In the genomic region with DNA sequence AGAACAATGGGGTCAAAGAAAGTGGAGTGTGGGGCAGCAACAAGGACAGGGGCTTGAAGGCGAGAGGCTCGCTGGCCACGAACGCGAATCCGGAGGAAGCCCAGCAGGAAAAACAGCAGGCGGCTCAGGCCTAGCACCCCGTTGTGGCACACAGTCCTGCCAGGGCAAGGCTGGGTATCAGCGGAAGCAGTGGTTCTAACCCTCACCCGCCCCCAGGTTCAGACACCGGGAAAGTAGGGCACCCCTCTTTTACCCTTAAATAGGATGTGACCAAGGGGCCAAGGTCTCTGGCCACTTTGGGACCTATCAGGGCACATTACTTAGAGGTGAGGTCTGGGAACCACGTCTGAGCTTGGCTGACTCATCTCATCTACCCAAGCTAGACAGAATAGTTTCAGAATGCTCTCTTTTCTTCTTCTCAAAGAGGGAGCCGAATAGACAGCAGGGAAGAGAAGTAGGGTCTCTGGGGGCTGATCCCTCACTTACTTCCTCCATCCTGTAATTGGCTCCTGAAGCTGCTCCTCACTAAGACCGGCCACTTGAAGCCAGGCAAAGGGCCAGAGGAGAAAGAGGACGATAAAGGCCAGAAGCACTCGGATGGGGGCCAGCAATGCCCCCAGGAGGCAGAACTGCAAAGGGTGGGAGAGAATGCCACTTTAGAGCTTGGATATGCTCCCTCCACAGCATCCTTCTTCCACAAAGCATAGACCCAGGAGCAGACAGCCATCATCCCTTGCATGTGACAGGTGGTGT, we compare ENCODE assay signal across 10 cellular contexts. TPM values are rescaled to one million over a fixed set of nuclear protein-coding genes. Genes with fewer than 3 reads are reported as not detected.
DNase-seq lines count a peak whose midpoint lies in the region; ATAC-seq and TF ChIP-seq lines count a peak whose summit lies in the region.
"Had no signal": no experiment of that assay in that cellular context is flagged by ENCODE, and none has a peak within 500 bp of the region (broad histone marks: within the 10 kb centered on the region; RNA-seq: fewer than 3 reads in every experiment).

No MANE protein-coding gene starts in this region.

- H3K27me3 ChIP-seq in CD8-positive, alpha-beta memory T cell (ENCODE audit: insufficient read depth, low read length, poor library complexity, severe bottlenecking) = no peaks in the 10 kb centered on the region
- H3K27me3 ChIP-seq in KMS-11 (ENCODE audit: insufficient read depth, low read depth) = no peaks in the 10 kb centered on the region
- H3K27me3 ChIP-seq in brain microvascular endothelial cell (replicated peaks) = no peaks in the 10 kb centered on the region
- H3K27me3 ChIP-seq in mucosa of stomach (ENCODE audit: control insufficient read depth, insufficient read depth, low read length) = no peaks in the 10 kb centered on the region

- H3K36me3 Mint-ChIP-seq in CD8-positive, alpha-beta memory T cell = peaks cover 4 to 47% (median 6%) of the 10 kb centered on the region in 3 donors

- peaks cover 11% of the 10 kb centered on the region for H3K36me3 ChIP-seq in CD8-positive, alpha-beta memory T cell (ENCODE audit: insufficient read depth, low read length)
- H3K36me3 ChIP-seq in KMS-11 (ENCODE audit: insufficient read depth) = no peaks in the 10 kb centered on the region
- peaks cover 32% of the 10 kb centered on the region for H3K36me3 ChIP-seq in brain microvascular endothelial cell (replicated peaks)
- H3K36me3 ChIP-seq in mucosa of stomach (ENCODE audit: control insufficient read depth, insufficient read depth, low read length) = peaks cover 15% of the 10 kb centered on the region

- H3K9me3 Mint-ChIP-seq in CD8-positive, alpha-beta memory T cell = no peaks in the 10 kb centered on the region

- peak overlapping the region; percentile 90 to 98 (median 95) for H3K4me3 Mint-ChIP-seq in CD8-positive, alpha-beta memory T cell

- H3K9me3 ChIP-seq in CD8-positive, alpha-beta memory T cell (ENCODE audit: low read length) = no peaks in the 10 kb centered on the region
- H3K9me3 ChIP-seq in mucosa of stomach (ENCODE audit: control insufficient read depth, low read length) = no peaks in the 10 kb centered on the region
- H3K9me3 ChIP-seq: thoracic aorta had no signal

- no peaks in the 10 kb centered on the region for H4K20me1 ChIP-seq in KMS-11 (ENCODE audit: insufficient read depth)

- H3K27ac ChIP-seq in CD8-positive, alpha-beta memory T cell (ENCODE audit: low read depth, low read length) = peak overlapping the region; percentile 52
- 0 out of 2 replicates have a peak overlapping the region, but pooled peaks have one; percentile 44 for H3K27ac ChIP-seq in KMS-11
- H3K27ac ChIP-seq in brain microvascular endothelial cell = no peak overlapping the region

- H3K4me3 ChIP-seq in CD8-positive, alpha-beta memory T cell (ENCODE audit: low read length) = peak overlapping the region; percentile 57
- H3K4me3 ChIP-seq in KMS-11 (IDR thresholded peaks at IDR 0.05; ENCODE audit: insufficient read depth, low read depth, low read length) (peak overlapping the region; percentile 45), brain microvascular endothelial cell (ENCODE audit: low read depth, low read length) (peak overlapping the region; percentile 91), mucosa of stomach (ENCODE audit: low read length) (peak overlapping the region; percentile 66)

- peak overlapping the region in 7 of 8 donors; percentile 84 to 98 (median 93) for H3K27ac Mint-ChIP-seq in CD8-positive, alpha-beta memory T cell

- POLR2A ChIA-PET in CD8-positive, alpha-beta memory T cell (lab: Charles Lee) = interaction anchor here (1.3 to 3.5 kb wide), 2 partner anchors 22 to 28 kb away, joined by 7 to 42 read pairs; a partner anchor contains a TSS

- no peak overlapping the region for H2AFZ ChIP-seq in KMS-11 (ENCODE audit: low read depth)

- ATAC-seq in GM21529 (IDR thresholded peaks at IDR 0.05; ENCODE audit: unreplicated experiment) = no peak

- CTCF ChIA-PET in CD8-positive, alpha-beta memory T cell (lab: Charles Lee) = interaction anchor here (0.5 to 4.2 kb wide), 6 partner anchors 10 to 222 kb away, joined by 4 to 60 read pairs (median 24); a partner anchor contains a TSS

- H3K9ac ChIP-seq in KMS-11 = peak overlapping the region; percentile 46; the same call in 1 of the 2 replicates
- H3K9ac ChIP-seq in mucosa of stomach (ENCODE audit: low read length) = peak overlapping the region; percentile 83

- TF ChIP-seq CTCF in KMS-11 (conservative IDR thresholded peaks at IDR 0.05; ENCODE audit: low read depth, low read length) (no peak), brain microvascular endothelial cell (IDR thresholded peaks at IDR 0.05; ENCODE audit: low read depth, low read length, missing control alignments) (no peak)

- peaks cover 30 to 49% (median 43%) of the 10 kb centered on the region in 3 donors for H3K4me1 Mint-ChIP-seq in CD8-positive, alpha-beta memory T cell

- H3K4me1 ChIP-seq in CD8-positive, alpha-beta memory T cell (ENCODE audit: insufficient read depth, low read length) = peaks cover 25% of the 10 kb centered on the region
- H3K4me1 ChIP-seq in KMS-11 (ENCODE audit: low read depth, poor library complexity, severe bottlenecking) = peaks cover 13% of the 10 kb centered on the region
- H3K4me1 ChIP-seq in mucosa of stomach (ENCODE audit: control insufficient read depth, insufficient read depth, low read length) = peaks cover 64% of the 10 kb centered on the region

- in situ Hi-C loops in brain microvascular endothelial cell (cut with HindIII; ENCODE audit: low pct_ligation_motif_present, low sequenced_read_pairs) = no loop called here

- peaks cover 17% of the 10 kb centered on the region; the same call in 1 of the 2 replicates for H3K79me2 ChIP-seq in KMS-11 (ENCODE audit: insufficient read depth, low read depth)

- DNase-seq in CD8-positive, alpha-beta memory T cell = peak in 3 of 5 donors; percentile 12 to 32 (median 14)
- DNase-seq in brain microvascular endothelial cell (no peak), GOT3 (lab: John Stamatoyannopoulos, UW) (no peak), NCI-H748 (lab: John Stamatoyannopoulos, UW; ENCODE audit: unreplicated experiment) (no peak), COLO829 (ENCODE audit: low spot score) (no peak)

- no peaks in the 10 kb centered on the region for H3K27me3 Mint-ChIP-seq in CD8-positive, alpha-beta memory T cell

- peak overlapping the region; percentile 97 for H3K4me2 ChIP-seq in KMS-11

RNA-seq across cellular contexts. Expression of a gene that starts 1.7 kb away (rescaled TPM):
- total RNA-seq in CD8-positive, alpha-beta memory T cell = 10 to 100 TPM; 49.5 to 57.4 TPM
- 17.4 TPM for polyA plus RNA-seq in CD8-positive, alpha-beta memory T cell

RNA-seq across cellular contexts. Expression of a gene that starts 22.1 kb away (rescaled TPM):
- not detected for total RNA-seq in CD8-positive, alpha-beta memory T cell
- polyA plus RNA-seq in CD8-positive, alpha-beta memory T cell = not detected
- total RNA-seq: SK-MEL-5, thoracic aorta had no signal

RNA-seq across cellular contexts. Expression of a gene that starts 22.3 kb away (rescaled TPM):
- total RNA-seq in CD8-positive, alpha-beta memory T cell = 100 to 1,000 TPM; 284 to 292 TPM
- 294 TPM for polyA plus RNA-seq in CD8-positive, alpha-beta memory T cell

RNA-seq across cellular contexts. Expression of a gene that starts 27.7 kb away (rescaled TPM):
- 10 to 100 TPM; 19.2 to 20.6 TPM for total RNA-seq in CD8-positive, alpha-beta memory T cell
- 7.1 TPM for polyA plus RNA-seq in CD8-positive, alpha-beta memory T cell

Comparison
In these comparisons a context has a peak if more than half of its experiments do, and no peak if none do; other contexts are left out.
1. DNase-seq: peak in CD8-positive, alpha-beta memory T cell (3 of 5); none in brain microvascular endothelial cell (single experiment), GOT3 (single experiment), NCI-H748 (single experiment) and COLO829 (single experiment).
2. Peak in every context shown above with its lines, with median percentiles within 50 percentile points of each other: H3K4me3 ChIP-seq.